8 cellular contexts compared by ENCODE assay signal in genomic region chr17:28897769-28898259, GRCh38.
DNase-seq lines count a peak whose midpoint lies in the region; ATAC-seq, FAIRE-seq and TF ChIP-seq lines count a peak whose summit lies in the region.

No MANE protein-coding gene starts in this region.

- peak overlapping the region; percentile 99 to 100 for H3K4me3 Mint-ChIP-seq in stimulated activated naive B cell treated with anti-CD40 and anti-IgM and Interleukin-4, amounts not matched to agents 10 μg/mL and 1 μg/mL and 100 μg/mL, for 72 hours

- H3K4me3 ChIP-seq in iPS DF 6.9 (ENCODE audit: low read length), result peak overlapping the region; percentile 86; the same call in 1 of the 2 replicates

- FAIRE-seq in D721Med (lab: Jason Lieb, UNC), result no peak

- H3K27ac Mint-ChIP-seq in stimulated activated naive B cell treated with anti-CD40 and anti-IgM and Interleukin-4, amounts not matched to agents 10 μg/mL and 1 μg/mL and 100 μg/mL, for 72 hours, result peak overlapping the region; percentile 99

- peaks cover 45 to 47% of the 10 kb centered on the region in 2 donors for H3K36me3 Mint-ChIP-seq in stimulated activated naive B cell treated with anti-CD40 and anti-IgM and Interleukin-4, amounts not matched to agents 10 μg/mL and 1 μg/mL and 100 μg/mL, for 72 hours

- ATAC-seq in stimulated activated naive B cell treated with anti-CD40 and anti-IgM and Interleukin-4, amounts not matched to agents 10 μg/mL and 1 μg/mL and 100 μg/mL, for 72 hours (replicated peaks), result peak; percentile 23 to 42
- no peak for ATAC-seq in HG03280 (IDR thresholded peaks at IDR 0.05; ENCODE audit: unreplicated experiment)

- no CpG with 5 or more reads among the region's 17 CpGs for WGBS in iPS DF 6.9 (ENCODE audit: insufficient coverage, insufficient read length)

- peaks cover 47 to 75% of the 10 kb centered on the region in 2 donors for H3K4me1 Mint-ChIP-seq in stimulated activated naive B cell treated with anti-CD40 and anti-IgM and Interleukin-4, amounts not matched to agents 10 μg/mL and 1 μg/mL and 100 μg/mL, for 72 hours

- H3K9me3 Mint-ChIP-seq in stimulated activated naive B cell treated with anti-CD40 and anti-IgM and Interleukin-4, amounts not matched to agents 10 μg/mL and 1 μg/mL and 100 μg/mL, for 72 hours, result no peaks in the 10 kb centered on the region

- H3K4me1 ChIP-seq in iPS DF 6.9 (ENCODE audit: control insufficient read depth, insufficient read depth, low read length), result peaks cover 5% of the 10 kb centered on the region

- no peaks in the 10 kb centered on the region for H3K27me3 Mint-ChIP-seq in stimulated activated naive B cell treated with anti-CD40 and anti-IgM and Interleukin-4, amounts not matched to agents 10 μg/mL and 1 μg/mL and 100 μg/mL, for 72 hours

- H3K36me3 ChIP-seq in iPS DF 6.9 (ENCODE audit: control insufficient read depth, insufficient read depth, low read length), result peaks cover 5% of the 10 kb centered on the region; the same call in 1 of the 2 replicates

- no peaks in the 10 kb centered on the region for H3K27me3 ChIP-seq in iPS DF 6.9 (ENCODE audit: control insufficient read depth, insufficient read depth, low read length)

- peak; percentile 14 for DNase-seq in activated CD4-positive, alpha-beta T cell treated with anti-CD3 and anti-CD28 coated beads, Interleukin-2, amount 50 U/mL, for 1 hour
- DNase-seq in activated CD4-positive, alpha-beta T cell treated with anti-CD3 and anti-CD28 coated beads for 1 hour, result no peak
- DNase-seq in activated gamma-delta T cell treated with anti-CD3 and anti-CD28 coated beads, Interleukin-2, amount 50 U/mL, for 16 hours (ENCODE audit: low read depth), result peak; percentile 17
- DNase-seq in iPS DF 6.9 (ENCODE audit: low read depth, low spot score) (no peak), D721Med (ENCODE audit: insufficient read length, low spot score) (no peak), NCI-H226 (no peak)
- no peak for DNase-seq in stimulated activated naive B cell treated with anti-CD40 and anti-IgM and Interleukin-4, amounts not matched to agents 10 μg/mL and 1 μg/mL and 100 μg/mL, for 72 hours

- no peaks in the 10 kb centered on the region for H3K9me3 ChIP-seq in iPS DF 6.9 (ENCODE audit: control insufficient read depth, insufficient read depth, low read length)

- no peak for TF ChIP-seq CTCF in D721Med (IDR thresholded peaks at IDR 0.05; ENCODE audit: insufficient read depth, missing control alignments)

- no peak overlapping the region for H3K27ac ChIP-seq in iPS DF 6.9 (ENCODE audit: low read length)

Comparison
In these comparisons a context has a peak if more than half of its experiments do, and no peak if none do; other contexts are left out.
1. DNase-seq: peak in activated CD4-positive, alpha-beta T cell treated with anti-CD3 and anti-CD28 coated beads, Interleukin-2, amount 50 U/mL, for 1 hour (single experiment) and activated gamma-delta T cell treated with anti-CD3 and anti-CD28 coated beads, Interleukin-2, amount 50 U/mL, for 16 hours (single experiment); none in activated CD4-positive, alpha-beta T cell treated with anti-CD3 and anti-CD28 coated beads for 1 hour (single experiment), iPS DF 6.9 (single experiment), stimulated activated naive B cell treated with anti-CD40 and anti-IgM and Interleukin-4, amounts not matched to agents 10 μg/mL and 1 μg/mL and 100 μg/mL, for 72 hours (single experiment), D721Med (single experiment) and NCI-H226 (single experiment).